11 cellular contexts compared by ENCODE assay signal in genomic region chr10:103783686-103784085, GRCh38.
"Had no signal": no experiment of that assay in that cellular context is flagged by ENCODE, and none has a peak within 500 bp of the region (broad histone marks: within the 10 kb centered on the region; RNA-seq: fewer than 3 reads in every experiment).

No MANE protein-coding gene starts in this region.

- H3K27ac Mint-ChIP-seq: activated CD4-positive, alpha-beta memory T cell treated with anti-CD3 and anti-CD28 coated beads for 36 hours; activated CD8-positive, alpha-beta memory T cell treated with anti-CD3 and anti-CD28 coated beads, Interleukin-2, amount 10 ng/mL, durations not matched to agents 7 days and 5 days; activated naive CD4-positive, alpha-beta T cell treated with anti-CD3 and anti-CD28 coated beads, Interleukin-2, amount 10 ng/mL, durations not matched to agents 7 days and 5 days; activated T-cell treated with anti-CD3 and anti-CD28 coated beads, Interleukin-2, amount 50 U/mL, for 24 hours; natural killer cell; stimulated activated naive B cell treated with anti-CD40 and anti-IgM and Interleukin-4, amounts not matched to agents 10 μg/mL and 1 μg/mL and 100 μg/mL, for 72 hours had no signal

- H3K36me3 Mint-ChIP-seq: activated CD4-positive, alpha-beta memory T cell treated with anti-CD3 and anti-CD28 coated beads for 36 hours; activated CD8-positive, alpha-beta memory T cell treated with anti-CD3 and anti-CD28 coated beads, Interleukin-2, amount 10 ng/mL, durations not matched to agents 7 days and 5 days; activated naive CD4-positive, alpha-beta T cell treated with anti-CD3 and anti-CD28 coated beads, Interleukin-2, amount 10 ng/mL, durations not matched to agents 7 days and 5 days; natural killer cell; stimulated activated naive B cell treated with anti-CD40 and anti-IgM and Interleukin-4, amounts not matched to agents 10 μg/mL and 1 μg/mL and 100 μg/mL, for 72 hours had no signal

- ATAC-seq: activated CD8-positive, alpha-beta memory T cell treated with anti-CD3 and anti-CD28 coated beads, Interleukin-2, amount 10 ng/mL, durations not matched to agents 7 days and 5 days; mucosa of descending colon; natural killer cell; stimulated activated naive B cell treated with anti-CD40 and anti-IgM and Interleukin-4, amounts not matched to agents 10 μg/mL and 1 μg/mL and 100 μg/mL, for 72 hours had no signal

- H3K27ac ChIP-seq: ascending aorta, tibial artery had no signal

- H3K4me1 Mint-ChIP-seq: natural killer cell; stimulated activated naive B cell treated with anti-CD40 and anti-IgM and Interleukin-4, amounts not matched to agents 10 μg/mL and 1 μg/mL and 100 μg/mL, for 72 hours had no signal

- H3K9me3 ChIP-seq: ascending aorta, mucosa of descending colon, tibial artery had no signal

- H3K27me3 ChIP-seq: ascending aorta, tibial artery had no signal

- H3K9me3 Mint-ChIP-seq: activated CD4-positive, alpha-beta memory T cell treated with anti-CD3 and anti-CD28 coated beads for 36 hours; activated naive CD4-positive, alpha-beta T cell treated with anti-CD3 and anti-CD28 coated beads, Interleukin-2, amount 10 ng/mL, durations not matched to agents 7 days and 5 days; activated T-cell treated with anti-CD3 and anti-CD28 coated beads, Interleukin-2, amount 50 U/mL, for 24 hours; natural killer cell; stimulated activated naive B cell treated with anti-CD40 and anti-IgM and Interleukin-4, amounts not matched to agents 10 μg/mL and 1 μg/mL and 100 μg/mL, for 72 hours had no signal

- H3K4me3 ChIP-seq: ascending aorta, mucosa of descending colon, tibial artery had no signal

- DNase-seq: activated CD4-positive, alpha-beta memory T cell treated with anti-CD3 and anti-CD28 coated beads for 36 hours; activated CD8-positive, alpha-beta memory T cell treated with anti-CD3 and anti-CD28 coated beads, Interleukin-2, amount 10 ng/mL, durations not matched to agents 7 days and 5 days; activated naive CD4-positive, alpha-beta T cell treated with anti-CD3 and anti-CD28 coated beads, Interleukin-2, amount 10 ng/mL, durations not matched to agents 7 days and 5 days; activated T-cell treated with anti-CD3 and anti-CD28 coated beads, Interleukin-2, amount 50 U/mL, for 24 hours; natural killer cell; retina; stimulated activated CD4-positive, alpha-beta T cell treated with anti-CD3 and anti-CD28 coated beads, Interleukin-2, amount 100 ng/mL, for 48 hours; stimulated activated naive B cell treated with anti-CD40 and anti-IgM and Interleukin-4, amounts not matched to agents 10 μg/mL and 1 μg/mL and 100 μg/mL, for 72 hours; tibial artery had no signal

- H3K4me3 Mint-ChIP-seq: activated CD4-positive, alpha-beta memory T cell treated with anti-CD3 and anti-CD28 coated beads for 36 hours; activated CD8-positive, alpha-beta memory T cell treated with anti-CD3 and anti-CD28 coated beads, Interleukin-2, amount 10 ng/mL, durations not matched to agents 7 days and 5 days; activated naive CD4-positive, alpha-beta T cell treated with anti-CD3 and anti-CD28 coated beads, Interleukin-2, amount 10 ng/mL, durations not matched to agents 7 days and 5 days; activated T-cell treated with anti-CD3 and anti-CD28 coated beads, Interleukin-2, amount 50 U/mL, for 24 hours; natural killer cell; stimulated activated naive B cell treated with anti-CD40 and anti-IgM and Interleukin-4, amounts not matched to agents 10 μg/mL and 1 μg/mL and 100 μg/mL, for 72 hours had no signal

- H3K36me3 ChIP-seq: ascending aorta, tibial artery had no signal
